In the genomic region with DNA sequence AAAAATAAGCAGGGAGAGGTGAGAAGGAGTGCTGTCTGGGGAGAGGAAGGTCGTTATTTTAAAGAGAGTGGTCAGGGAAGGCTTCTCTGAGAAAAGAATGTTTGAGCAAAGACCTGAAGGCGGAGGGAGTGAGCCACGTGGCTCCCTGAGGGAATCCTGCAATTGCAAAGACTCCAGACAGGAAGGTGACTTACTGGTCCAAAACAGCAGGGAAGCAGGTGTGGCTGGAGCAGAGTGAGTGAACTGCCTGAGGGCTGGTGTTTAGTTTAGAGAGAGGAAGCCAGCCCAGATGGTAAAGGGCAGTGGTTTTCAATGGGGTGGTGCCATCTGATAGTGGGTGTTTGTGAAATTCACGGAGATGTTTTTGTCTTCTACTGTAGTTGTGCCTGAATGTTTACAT, we compare ENCODE assay signal across 11 cellular contexts. TPM values are rescaled to one million over a fixed set of nuclear protein-coding genes. Genes with fewer than 3 reads are reported as not detected.
DNase-seq lines count a peak whose midpoint lies in the region; ATAC-seq, FAIRE-seq and TF ChIP-seq lines count a peak whose summit lies in the region.
"Had no signal": no experiment of that assay in that cellular context is flagged by ENCODE, and none has a peak within 500 bp of the region (broad histone marks: within the 10 kb centered on the region; RNA-seq: fewer than 3 reads in every experiment).

No MANE protein-coding gene starts in this region.

- H3K36me3 ChIP-seq in HUES6 (ENCODE audit: control insufficient read depth, insufficient read depth, low read length) (no peaks in the 10 kb centered on the region), RWPE2 (ENCODE audit: low read depth) (no peaks in the 10 kb centered on the region), keratinocyte (ENCODE audit: control insufficient read depth in 2 of 2, extremely low read depth in 1 of 2, insufficient read depth in 2 of 2, low read length in 2 of 2) (no peaks in the 10 kb centered on the region)

- H3K4me1 ChIP-seq in HUES6 (ENCODE audit: control insufficient read depth, insufficient read depth, low read length) (peaks cover 12% of the 10 kb centered on the region; the same call in 1 of the 2 replicates), RWPE2 (ENCODE audit: insufficient read depth, poor library complexity, severe bottlenecking) (peaks cover 13% of the 10 kb centered on the region), keratinocyte (ENCODE audit: control insufficient read depth, extremely low read depth, insufficient read depth, low read length) (peaks cover 14% of the 10 kb centered on the region)

- peak overlapping the region; percentile 18 for H3K4me2 ChIP-seq in keratinocyte (ENCODE audit: control insufficient read depth, extremely low read depth, insufficient read depth, low read depth, low read length)

- in situ Hi-C loops in ACHN (cut with HindIII; ENCODE audit: low pct_ligation_motif_present, low pct_unique_long_range_greater_than_20kb, low sequenced_read_pairs) = no loop called here

- H2AFZ ChIP-seq in keratinocyte (ENCODE audit: control insufficient read depth, low read length) = peak overlapping the region; percentile 35

- no peaks in the 10 kb centered on the region for H4K20me1 ChIP-seq in keratinocyte (ENCODE audit: control insufficient read depth, extremely low read depth, insufficient read depth, low read length)

- TF ChIP-seq CTCF in RWPE2 (IDR thresholded peaks at IDR 0.05; ENCODE audit: poor library complexity, severe bottlenecking) (no peak), keratinocyte (optimal IDR thresholded peaks at IDR 0.05 in 1 of 3, IDR thresholded peaks at IDR 0.05 in 1 of 3, conservative IDR thresholded peaks at IDR 0.05 in 1 of 3; ENCODE audit: extremely low read depth in 1 of 3, insufficient read depth in 2 of 3, low read length in 3 of 3) (peak in 1 of 3 experiments; percentile 13)

- DNase-seq in COR-L47 (lab: John Stamatoyannopoulos, UW) (peak; percentile 86), RWPE2 (ENCODE audit: low spot score) (peak; percentile 71), keratinocyte (ENCODE audit: low read depth, low spot score) (peak; percentile 42), DMS79 treated with DMSO at 0.1 percent for 48 hours (lab: John Stamatoyannopoulos, UW) (no peak), ACHN (no peak)
- no peak for DNase-seq in activated CD8-positive, alpha-beta memory T cell treated with anti-CD3 and anti-CD28 coated beads for 24 hours
- DNase-seq: activated gamma-delta T cell; posterior cingulate gyrus; stimulated activated naive CD4-positive, alpha-beta T cell treated with Interleukin-2 at 50 U/mL for 16 hours had no signal

- H3K9me1 ChIP-seq in keratinocyte (ENCODE audit: control insufficient read depth, extremely low read depth, insufficient read depth, low read length) = no peaks in the 10 kb centered on the region

- dilution Hi-C loops in keratinocyte (cut with MboI; ENCODE audit: extremely low pct_ligation_motif_present, low sequenced_read_pairs) = no loop called here

- no peak overlapping the region for H3K4me3 ChIP-seq in HUES6 (ENCODE audit: low read depth, low read length)
- H3K4me3 ChIP-seq in RWPE2 (ENCODE audit: severe bottlenecking) = no peak overlapping the region
- no peak overlapping the region for H3K4me3 ChIP-seq in keratinocyte (ENCODE audit: control insufficient read depth in 2 of 3, extremely low read depth in 1 of 3, insufficient read depth in 2 of 3, low read depth in 1 of 3, low read length in 3 of 3)

- H3K9ac ChIP-seq in HUES6 (ENCODE audit: low read length) (peak overlapping the region; percentile 13), keratinocyte (ENCODE audit: control insufficient read depth, extremely low read depth, insufficient read depth, low read length) (no peak overlapping the region)

- ATAC-seq in RWPE2 (ENCODE audit: low read depth) (peak; percentile 98), HG03095 (IDR thresholded peaks at IDR 0.05; ENCODE audit: unreplicated experiment) (no peak)

- H3K9me3 ChIP-seq in HUES6 (ENCODE audit: control insufficient read depth, insufficient read depth, low read depth, low read length) (peaks cover 21% of the 10 kb centered on the region), RWPE2 (ENCODE audit: severe bottlenecking) (no peaks in the 10 kb centered on the region), keratinocyte (ENCODE audit: control insufficient read depth, low read depth, low read length) (no peaks in the 10 kb centered on the region)

- H3K27me3 ChIP-seq in HUES6 (ENCODE audit: control insufficient read depth, insufficient read depth, low read length) = no peaks in the 10 kb centered on the region
- H3K27me3 ChIP-seq in RWPE2 (ENCODE audit: insufficient read depth, poor library complexity, severe bottlenecking) = no peaks in the 10 kb centered on the region
- H3K27me3 ChIP-seq in keratinocyte (ENCODE audit: control insufficient read depth, extremely low read depth, insufficient read depth, low read length) = no peaks in the 10 kb centered on the region

- no peaks in the 10 kb centered on the region for H3K79me2 ChIP-seq in keratinocyte (ENCODE audit: control insufficient read depth, insufficient read depth, low read length)

- no peak overlapping the region for H3K27ac ChIP-seq in HUES6 (ENCODE audit: low read depth, low read length)
- peak overlapping the region; percentile 5 for H3K27ac ChIP-seq in RWPE2 (ENCODE audit: poor library complexity, severe bottlenecking)
- peak overlapping the region; percentile 22 for H3K27ac ChIP-seq in keratinocyte (ENCODE audit: control insufficient read depth, insufficient read depth, low read length)

- peak; percentile 92 for FAIRE-seq in keratinocyte (lab: Jason Lieb, UNC)

RNA-seq across cellular contexts. Expression of gene LTA4H, which starts 58.8 kb away (rescaled TPM):
- polyA plus RNA-seq in keratinocyte = 129 to 183 TPM (median 131 TPM) in 3 replicates
- 122 TPM for polyA plus RNA-seq in keratinocyte (2011; ENCODE audit: low read depth)
- polyA plus RNA-seq in keratinocyte (2011; cell fraction: cytosol; rRNA removed) = 121 and 199 TPM in 2 replicates
- 153 and 186 TPM in 2 replicates for polyA plus RNA-seq in keratinocyte (2011; cell fraction: nucleus; rRNA removed)
- polyA plus RNA-seq in keratinocyte (2012; ENCODE audit: low replicate concordance) = 88.2 and 109 TPM in 2 replicates
- 36.2 to 123 TPM (median 95.9 TPM) in 3 replicates for polyA minus RNA-seq in keratinocyte
- polyA minus RNA-seq in keratinocyte (2011; cell fraction: cytosol; rRNA and poly(A)+ RNA removed) = 85.0 TPM
- polyA minus RNA-seq in keratinocyte (2011; cell fraction: nucleus; rRNA and poly(A)+ RNA removed) = 60.8 and 88.8 TPM in 2 replicates

Comparison
In these comparisons a context has a peak if more than half of its experiments do, and no peak if none do; other contexts are left out.
1. DNase-seq: peak in COR-L47 (single experiment), RWPE2 (single experiment) and keratinocyte (single experiment); none in activated CD8-positive, alpha-beta memory T cell treated with anti-CD3 and anti-CD28 coated beads for 24 hours (single experiment), DMS79 treated with DMSO at 0.1 percent for 48 hours (single experiment) and ACHN (single experiment).